Comparison of ENCODE assay signal across 16 cellular contexts in genomic region chr4:182536221-182536620, GRCh38.
"Had no signal": no experiment of that assay in that cellular context is flagged by ENCODE, and none has a peak within 500 bp of the region (broad histone marks: within the 10 kb centered on the region; RNA-seq: fewer than 3 reads in every experiment).

No MANE protein-coding gene starts in this region.

- H3K4me3 ChIP-seq: adrenal gland, body of pancreas, colonic mucosa, esophagus squamous epithelium, lung, pancreas had no signal

- H3K9me3 ChIP-seq: adrenal gland, body of pancreas, colonic mucosa, esophagus squamous epithelium, pancreas had no signal

- H3K4me1 ChIP-seq: adrenal gland, body of pancreas, colonic mucosa, pancreas had no signal

- H3K27me3 ChIP-seq: adrenal gland, body of pancreas, colonic mucosa, esophagus squamous epithelium, pancreas had no signal

- H3K36me3 ChIP-seq: adrenal gland, colonic mucosa, esophagus squamous epithelium, pancreas had no signal

- H3K27ac ChIP-seq: adrenal gland, body of pancreas, colonic mucosa, esophagus squamous epithelium, pancreas had no signal

- ATAC-seq: activated CD8-positive, alpha-beta T cell treated with anti-CD3 and anti-CD28 coated beads for 36 hours; activated T-cell treated with anti-CD3 and anti-CD28 coated beads, Interleukin-2, amount 50 U/mL, for 4 hours; body of pancreas; left colon; pancreas had no signal

- DNase-seq: activated B cell treated with CpG ODN at 0.5 μM for 24 hours; activated CD4-positive, alpha-beta T cell treated with anti-CD3 and anti-CD28 coated beads for 48 hours; activated CD8-positive, alpha-beta T cell treated with anti-CD3 and anti-CD28 coated beads for 36 hours; activated effector memory CD4-positive, alpha-beta T cell treated with Interleukin-2 at 50 U/mL for 16 hours; activated T-cell treated with anti-CD3 and anti-CD28 coated beads, Interleukin-2, amount 50 U/mL, for 4 hours; adrenal gland; body of pancreas; central memory CD4-positive, alpha-beta T cell; colonic mucosa; esophagus squamous epithelium; left colon; naive B cell; pancreas; stimulated activated CD4-positive, alpha-beta T cell treated with anti-CD3 and anti-CD28 coated beads, Interleukin-2, amount 100 ng/mL, for 48 hours; stimulated activated naive CD4-positive, alpha-beta T cell had no signal
